In genomic region chr2:146080925-146081324, GRCh38 we compare ENCODE assay signal across 29 cellular contexts.
"Had no signal": no experiment of that assay in that cellular context is flagged by ENCODE, and none has a peak within 500 bp of the region (broad histone marks: within the 10 kb centered on the region; RNA-seq: fewer than 3 reads in every experiment).

No MANE protein-coding gene starts in this region.

- ATAC-seq: activated CD8-positive, alpha-beta T cell treated with anti-CD3 and anti-CD28 coated beads for 36 hours; activated naive CD8-positive, alpha-beta T cell treated with anti-CD3 and anti-CD28 coated beads, Interleukin-2, amount 50 U/mL, for 24 hours had no signal

- H3K4me3 ChIP-seq: ascending aorta, cardiac muscle cell had no signal

- H3K27ac ChIP-seq: ascending aorta, cardiac muscle cell, VCaP had no signal

- FAIRE-seq: bronchial epithelial cell had no signal

- H3K9me3 ChIP-seq: ascending aorta had no signal

- DNase-seq: activated B cell treated with CpG ODN at 0.5 μM for 24 hours; activated CD4-positive, alpha-beta memory T cell treated with anti-CD3 and anti-CD28 coated beads for 36 hours; activated CD4-positive, alpha-beta T cell treated with anti-CD3 and anti-CD28 coated beads for 4 hours; activated CD4-positive, alpha-beta T cell treated with anti-CD3 and anti-CD28 coated beads, Interleukin-2, amount 10 ng/mL, durations not matched to agents 24 days and 14 days; activated CD4-positive, alpha-beta T cell treated with anti-CD3 and anti-CD28 coated beads, Interleukin-2, amount 50 U/mL, for 1 hour; activated CD4-positive, alpha-beta T cell treated with anti-CD3 and anti-CD28 coated beads, Interleukin-2, amount 50 U/mL, for 4 hours; activated CD4-positive, CD25-positive, alpha-beta regulatory T cell treated with anti-CD3 and anti-CD28 coated beads, Interleukin-2, amount 50 U/mL, for 72 hours; activated CD8-positive, alpha-beta memory T cell treated with anti-CD3 and anti-CD28 coated beads, Interleukin-2, amount 50 U/mL, for 4 hours; activated CD8-positive, alpha-beta T cell treated with anti-CD3 and anti-CD28 coated beads for 36 hours; activated effector memory CD4-positive, alpha-beta T cell treated with Interleukin-2 at 50 U/mL for 16 hours; activated gamma-delta T cell; activated naive CD4-positive, alpha-beta T cell treated with anti-CD3 and anti-CD28 coated beads, Interleukin-2, amount 10 ng/mL, durations not matched to agents 7 days and 5 days; activated naive CD4-positive, alpha-beta T cell treated with Interleukin-2 at 50 U/mL for 16 hours; activated naive CD8-positive, alpha-beta T cell treated with anti-CD3 and anti-CD28 coated beads, Interleukin-2, amount 10 ng/mL, durations not matched to agents 7 days and 5 days; activated naive CD8-positive, alpha-beta T cell treated with anti-CD3 and anti-CD28 coated beads, Interleukin-2, amount 50 U/mL, for 24 hours; activated T-cell treated with anti-CD3 and anti-CD28 coated beads for 4 hours; activated T-cell treated with anti-CD3 and anti-CD28 coated beads, Interleukin-2, amount 50 U/mL, for 1 hour; activated T-cell treated with anti-CD3 and anti-CD28 coated beads, Interleukin-2, amount 50 U/mL, for 48 hours; amygdala; anterior cingulate cortex; caudate nucleus; cerebellar nuclear complex; T-helper 1 cell; T-helper 2 cell; T-helper 9 cell had no signal

- H3K36me3 ChIP-seq: ascending aorta, cardiac muscle cell had no signal

- H3K4me1 ChIP-seq: ascending aorta had no signal

- H3K27me3 ChIP-seq: ascending aorta, cardiac muscle cell had no signal
